ENCODE assay signal across 24 cellular contexts in genomic region chr12:42442328-42442759, GRCh38.
"Had no signal": no experiment of that assay in that cellular context is flagged by ENCODE, and none has a peak within 500 bp of the region (broad histone marks: within the 10 kb centered on the region; RNA-seq: fewer than 3 reads in every experiment).

No MANE protein-coding gene starts in this region.

- H3K4me1 Mint-ChIP-seq: activated CD4-positive, alpha-beta T cell treated with anti-CD3 and anti-CD28 coated beads for 36 hours; immature natural killer cell; nephron had no signal

- H3K27me3 ChIP-seq: heart right ventricle, neutrophil, pancreas, thyroid gland, upper lobe of right lung had no signal

- ATAC-seq: activated CD4-positive, alpha-beta T cell treated with anti-CD3 and anti-CD28 coated beads for 36 hours; activated naive CD4-positive, alpha-beta T cell treated with anti-CD3 and anti-CD28 coated beads, Interleukin-2, amount 50 U/mL, for 72 hours; activated T-cell treated with anti-CD3 and anti-CD28 coated beads, Interleukin-2, amount 50 U/mL, for 72 hours; heart right ventricle; pancreas; right cardiac atrium; upper lobe of right lung had no signal

- H3K27ac ChIP-seq: heart right ventricle, left ventricle myocardium inferior, neutrophil, pancreas, thyroid gland, upper lobe of right lung had no signal

- DNase-seq: activated B cell treated with CpG ODN at 0.5 μM for 24 hours; activated CD4-positive, alpha-beta T cell treated with anti-CD3 and anti-CD28 coated beads for 36 hours; activated CD4-positive, alpha-beta T cell treated with anti-CD3 and anti-CD28 coated beads, Interleukin-2, amount 50 U/mL, for 48 hours; activated T-cell treated with anti-CD3 and anti-CD28 coated beads, Interleukin-2, amount 50 U/mL, for 72 hours; caudate nucleus; effector CD4-positive, alpha-beta T cell; erythroblast; foreskin fibroblast; heart right ventricle; immature natural killer cell; kidney glomerular epithelial cell; left ventricle myocardium inferior; pancreas; right cardiac atrium; stimulated activated CD4-positive, alpha-beta T cell treated with anti-CD3 and anti-CD28 coated beads, Interleukin-1b, Interleukin-23, amount 100 ng/mL, for 48 hours; substantia nigra; thyroid gland; upper lobe of right lung had no signal

- H3K4me3 Mint-ChIP-seq: activated B cell treated with CpG ODN at 0.5 μM for 24 hours; activated CD4-positive, alpha-beta T cell treated with anti-CD3 and anti-CD28 coated beads for 36 hours; activated T-cell treated with anti-CD3 and anti-CD28 coated beads, Interleukin-2, amount 50 U/mL, for 72 hours; brain; dendritic cell treated with granulocyte-macrophage colony-stimulating factor and Interleukin-4, amounts not matched to agents 40 ng/mL and 50 ng/mL, for 4 days; immature natural killer cell; nephron; stimulated activated naive CD8-positive, alpha-beta T cell treated with anti-CD3 and anti-CD28 coated beads, Interleukin-15, Interleukin-2, amounts not matched to agents 100 ng/mL and 50 ng/mL, for 24 hours had no signal

- H3K4me1 ChIP-seq: upper lobe of right lung had no signal

- H3K27me3 Mint-ChIP-seq: activated B cell treated with CpG ODN at 0.5 μM for 24 hours; activated CD4-positive, alpha-beta T cell treated with anti-CD3 and anti-CD28 coated beads for 36 hours; brain; dendritic cell treated with granulocyte-macrophage colony-stimulating factor and Interleukin-4, amounts not matched to agents 40 ng/mL and 50 ng/mL, for 4 days; stimulated activated naive CD8-positive, alpha-beta T cell treated with anti-CD3 and anti-CD28 coated beads, Interleukin-15, Interleukin-2, amounts not matched to agents 100 ng/mL and 50 ng/mL, for 24 hours had no signal

- H3K27ac Mint-ChIP-seq: activated B cell treated with CpG ODN at 0.5 μM for 24 hours; activated CD4-positive, alpha-beta T cell treated with anti-CD3 and anti-CD28 coated beads for 36 hours; activated naive CD4-positive, alpha-beta T cell treated with anti-CD3 and anti-CD28 coated beads, Interleukin-2, amount 50 U/mL, for 72 hours; brain; dendritic cell treated with granulocyte-macrophage colony-stimulating factor and Interleukin-4, amounts not matched to agents 40 ng/mL and 50 ng/mL, for 4 days; immature natural killer cell; nephron; stimulated activated naive CD8-positive, alpha-beta T cell treated with anti-CD3 and anti-CD28 coated beads, Interleukin-15, Interleukin-2, amounts not matched to agents 100 ng/mL and 50 ng/mL, for 24 hours had no signal

- H3K9me3 Mint-ChIP-seq: activated naive CD4-positive, alpha-beta T cell treated with anti-CD3 and anti-CD28 coated beads, Interleukin-2, amount 50 U/mL, for 72 hours; activated T-cell treated with anti-CD3 and anti-CD28 coated beads, Interleukin-2, amount 50 U/mL, for 72 hours; dendritic cell treated with granulocyte-macrophage colony-stimulating factor and Interleukin-4, amounts not matched to agents 40 ng/mL and 50 ng/mL, for 4 days; stimulated activated naive CD8-positive, alpha-beta T cell treated with anti-CD3 and anti-CD28 coated beads, Interleukin-15, Interleukin-2, amounts not matched to agents 100 ng/mL and 50 ng/mL, for 24 hours had no signal

- H3K9me3 ChIP-seq: neutrophil, pancreas, thyroid gland, upper lobe of right lung had no signal

- H3K4me3 ChIP-seq: heart right ventricle, left ventricle myocardium inferior, pancreas, thyroid gland, upper lobe of right lung had no signal
